In the genomic region with DNA sequence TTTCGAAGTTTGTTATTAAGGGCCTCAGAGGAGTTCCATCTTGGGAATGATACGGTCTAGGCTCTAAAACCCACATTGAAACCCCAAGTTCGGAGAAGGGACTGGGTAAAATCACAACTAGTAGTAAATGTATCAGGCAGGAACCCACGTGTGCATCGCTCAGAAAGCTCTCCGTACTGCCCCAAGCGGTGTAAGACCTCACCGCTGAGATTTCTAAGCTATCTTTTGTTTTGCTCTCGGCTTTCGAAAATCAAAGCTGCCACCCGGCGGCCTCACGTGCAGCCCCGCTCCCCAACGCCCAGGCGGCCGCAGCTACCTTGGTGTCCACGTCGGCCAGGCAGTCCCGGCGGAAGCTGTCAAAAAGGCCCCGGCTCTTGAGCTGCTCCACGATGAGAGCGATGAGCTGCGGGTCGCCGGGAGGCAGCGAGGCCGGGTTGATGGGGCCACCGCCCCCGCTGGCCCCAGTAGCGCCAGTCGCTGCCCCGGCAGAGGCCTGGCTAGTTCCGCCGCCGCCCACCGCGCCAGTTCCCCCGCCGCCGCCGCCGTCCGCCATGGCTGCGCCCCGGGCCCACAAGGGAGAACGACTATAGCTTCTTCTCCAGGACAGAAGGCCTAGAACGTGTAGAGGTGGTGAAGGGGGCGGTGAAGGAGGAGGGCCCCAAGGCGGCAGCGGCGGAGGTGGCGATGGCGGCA, we compare ENCODE assay signal across 8 cellular contexts. TPM values are rescaled to one million over a fixed set of nuclear protein-coding genes. Genes with fewer than 3 reads are reported as not detected.
DNase-seq lines count a peak whose midpoint lies in the region; ATAC-seq and TF ChIP-seq lines count a peak whose summit lies in the region.

No MANE protein-coding gene starts in this region.

- ATAC-seq in GM23338: peak; percentile 70

- TF ChIP-seq CTCF in GM23338 (conservative IDR thresholded peaks at IDR 0.05; ENCODE audit: low read depth in 2 of 2): peak; percentile 44
- TF ChIP-seq CTCF in osteoblast (IDR thresholded peaks at IDR 0.05; ENCODE audit: extremely low read depth, low read depth, low read length): peak; percentile 76
- peak; percentile 48 to 69 (median 49) for TF ChIP-seq CTCF in testis (IDR thresholded peaks at IDR 0.05)

- CTCF ChIA-PET in activated naive CD4-positive, alpha-beta T cell treated with anti-CD3 and anti-CD28 coated beads for 36 hours (lab: Charles Lee): interaction anchor here (0.7 to 4.7 kb wide), 18 partner anchors 8 to 701 kb away, joined by 3 to 57 read pairs (median 4); a partner anchor contains a TSS

- H3K27me3 ChIP-seq in GM23338 (ENCODE audit: insufficient read depth): no peaks in the 10 kb centered on the region
- H3K27me3 ChIP-seq in SJSA1 (replicated peaks): no peaks in the 10 kb centered on the region
- no peaks in the 10 kb centered on the region for H3K27me3 ChIP-seq in osteoblast (ENCODE audit: insufficient read depth, low read length)
- no peaks in the 10 kb centered on the region for H3K27me3 ChIP-seq in testis

- H3F3A ChIP-seq in GM23338 (replicated peaks; ENCODE audit: low read depth): no peaks in the 10 kb centered on the region

- peak overlapping the region; percentile 96 for H3K27ac Mint-ChIP-seq in GM23338
- peak overlapping the region; percentile 93 for H3K27ac Mint-ChIP-seq in activated naive CD4-positive, alpha-beta T cell treated with anti-CD3 and anti-CD28 coated beads for 36 hours

- intact Hi-C loops in activated naive CD4-positive, alpha-beta T cell treated with anti-CD3 and anti-CD28 coated beads for 36 hours (cut with micrococcal nuclease): loop anchor here (1.0 to 5.0 kb wide), 8 partner anchors 166 to 1862 kb away; a partner anchor contains a TSS
- intact Hi-C loops in testis (cut with DNase I; ENCODE audit: low total_unique reads): loop anchor here (5.0 kb wide), 1 partner anchor 356 kb away; no protein-coding TSS in a partner anchor

- H3K4me2 ChIP-seq in GM23338 (peak overlapping the region; percentile 88), osteoblast (ENCODE audit: insufficient read depth, low read length) (peak overlapping the region; percentile 84)

- H3K4me1 ChIP-seq in ES-I3 (ENCODE audit: insufficient read depth, low read length): peaks cover 12% of the 10 kb centered on the region; the same call in 1 of the 2 replicates
- H3K4me1 ChIP-seq in GM23338 (ENCODE audit: insufficient read depth): peaks cover 29% of the 10 kb centered on the region
- H3K4me1 ChIP-seq in SJSA1 (replicated peaks): peaks cover 22% of the 10 kb centered on the region
- peaks cover 30% of the 10 kb centered on the region for H3K4me1 ChIP-seq in osteoblast (ENCODE audit: insufficient read depth, low read length)
- H3K4me1 ChIP-seq in testis: peaks cover 29% of the 10 kb centered on the region

- H2AFZ ChIP-seq in GM23338 (no peak overlapping the region), osteoblast (ENCODE audit: low read length) (peak overlapping the region; percentile 52)

- peaks cover 14% of the 10 kb centered on the region for H3K36me3 ChIP-seq in ES-I3 (ENCODE audit: insufficient read depth, low read length)
- H3K36me3 ChIP-seq in GM23338 (ENCODE audit: insufficient read depth): peaks cover 18% of the 10 kb centered on the region; the same call in 1 of the 2 replicates
- peaks cover 48% of the 10 kb centered on the region for H3K36me3 ChIP-seq in SJSA1
- peaks cover 19% of the 10 kb centered on the region for H3K36me3 ChIP-seq in osteoblast (ENCODE audit: insufficient read depth, low read length)
- no peaks in the 10 kb centered on the region for H3K36me3 ChIP-seq in testis (ENCODE audit: low read depth, missing control alignments)

- H4K20me1 ChIP-seq in GM23338 (replicated peaks; ENCODE audit: insufficient read depth) (peaks cover 36% of the 10 kb centered on the region), osteoblast (ENCODE audit: insufficient read depth, low read length) (peaks cover 38% of the 10 kb centered on the region)

- H3K4me3 Mint-ChIP-seq in GM23338: peak overlapping the region; percentile 97
- H3K4me3 Mint-ChIP-seq in activated naive CD4-positive, alpha-beta T cell treated with anti-CD3 and anti-CD28 coated beads for 36 hours: peak overlapping the region; percentile 95

- peak overlapping the region; percentile 91 for H3K9ac ChIP-seq in ES-I3 (ENCODE audit: low read depth, low read length)

- peaks cover 4% of the 10 kb centered on the region for H3K27me3 Mint-ChIP-seq in GM23338 (ENCODE audit: insufficient read depth, low read depth, poor library complexity)
- H3K27me3 Mint-ChIP-seq in activated naive CD4-positive, alpha-beta T cell treated with anti-CD3 and anti-CD28 coated beads for 36 hours (ENCODE audit: low read depth): no peaks in the 10 kb centered on the region

- H3K79me2 ChIP-seq in GM23338 (replicated peaks; ENCODE audit: insufficient read depth) (peaks cover 51% of the 10 kb centered on the region), osteoblast (ENCODE audit: insufficient read depth, low read length) (peaks cover 53% of the 10 kb centered on the region)

- DNase-seq in GM23338 (ENCODE audit: low spot score): peak; percentile 87
- peak; percentile 90 to 95 for DNase-seq in Kasumi-1 (lab: John Stamatoyannopoulos, UW)
- peak; percentile 82 to 84 for DNase-seq in SJSA1 (ENCODE audit: low read depth in 1 of 2, low spot score in 2 of 2)
- peak; percentile 83 for DNase-seq in activated naive CD4-positive, alpha-beta T cell treated with anti-CD3 and anti-CD28 coated beads for 36 hours
- DNase-seq in germinal center (ENCODE audit: low spot score): peak; percentile 80
- peak; percentile 94 for DNase-seq in osteoblast (ENCODE audit: insufficient read length, low spot score, missing footprints)
- peak; percentile 83 for DNase-seq in testis

- H3K4me3 ChIP-seq in GM23338 (peak overlapping the region; percentile 73), SJSA1 (peak overlapping the region; percentile 90), osteoblast (ENCODE audit: insufficient read depth, low read length) (peak overlapping the region; percentile 88), testis (peak overlapping the region; percentile 95 to 99)

- no peaks in the 10 kb centered on the region for H3K9me3 Mint-ChIP-seq in GM23338
- H3K9me3 Mint-ChIP-seq in activated naive CD4-positive, alpha-beta T cell treated with anti-CD3 and anti-CD28 coated beads for 36 hours: no peaks in the 10 kb centered on the region

- TF ChIP-seq POLR2A in testis (IDR thresholded peaks at IDR 0.05): no peak

- peaks cover 28% of the 10 kb centered on the region for H3K36me3 Mint-ChIP-seq in GM23338 (ENCODE audit: low read depth)
- H3K36me3 Mint-ChIP-seq in activated naive CD4-positive, alpha-beta T cell treated with anti-CD3 and anti-CD28 coated beads for 36 hours (ENCODE audit: low read depth): peaks cover 24% of the 10 kb centered on the region

- 1% methylated on average over 12 to 49 of the region's 55 CpGs for WGBS in testis, 2 donors

- H3K27ac ChIP-seq in GM23338 (ENCODE audit: low read depth) (peak overlapping the region; percentile 81), SJSA1 (peak overlapping the region; percentile 95), osteoblast (ENCODE audit: low read depth, low read length) (peak overlapping the region; percentile 85), testis (peak overlapping the region; percentile 96 to 97)

- no peaks in the 10 kb centered on the region for H3K9me2 ChIP-seq in GM23338 (ENCODE audit: insufficient read depth)

- no peaks in the 10 kb centered on the region for H3K9me3 ChIP-seq in ES-I3 (ENCODE audit: control insufficient read depth, insufficient read depth, low read length)
- H3K9me3 ChIP-seq in SJSA1 (replicated peaks): no peaks in the 10 kb centered on the region
- H3K9me3 ChIP-seq in osteoblast (ENCODE audit: low read depth, low read length): no peaks in the 10 kb centered on the region
- no peaks in the 10 kb centered on the region for H3K9me3 ChIP-seq in testis

- H3K4me1 Mint-ChIP-seq in GM23338: peaks cover 51% of the 10 kb centered on the region
- peaks cover 48% of the 10 kb centered on the region for H3K4me1 Mint-ChIP-seq in activated naive CD4-positive, alpha-beta T cell treated with anti-CD3 and anti-CD28 coated beads for 36 hours (ENCODE audit: low read depth)

TF ChIP-seq in GM23338, 12 proteins besides CTCF, POLR2A, EP300 and RAD21 (continues in another document):
- TF ChIP-seq EZH2phosphoT487 (IDR thresholded peaks at IDR 0.05; ENCODE audit: unreplicated experiment) (no peak), POLR2AphosphoS5 (IDR thresholded peaks at IDR 0.05; ENCODE audit: low read depth) (peak; percentile 14; the same call in 1 of the 2 replicates)
- TF ChIP-seq, protein P1, sequence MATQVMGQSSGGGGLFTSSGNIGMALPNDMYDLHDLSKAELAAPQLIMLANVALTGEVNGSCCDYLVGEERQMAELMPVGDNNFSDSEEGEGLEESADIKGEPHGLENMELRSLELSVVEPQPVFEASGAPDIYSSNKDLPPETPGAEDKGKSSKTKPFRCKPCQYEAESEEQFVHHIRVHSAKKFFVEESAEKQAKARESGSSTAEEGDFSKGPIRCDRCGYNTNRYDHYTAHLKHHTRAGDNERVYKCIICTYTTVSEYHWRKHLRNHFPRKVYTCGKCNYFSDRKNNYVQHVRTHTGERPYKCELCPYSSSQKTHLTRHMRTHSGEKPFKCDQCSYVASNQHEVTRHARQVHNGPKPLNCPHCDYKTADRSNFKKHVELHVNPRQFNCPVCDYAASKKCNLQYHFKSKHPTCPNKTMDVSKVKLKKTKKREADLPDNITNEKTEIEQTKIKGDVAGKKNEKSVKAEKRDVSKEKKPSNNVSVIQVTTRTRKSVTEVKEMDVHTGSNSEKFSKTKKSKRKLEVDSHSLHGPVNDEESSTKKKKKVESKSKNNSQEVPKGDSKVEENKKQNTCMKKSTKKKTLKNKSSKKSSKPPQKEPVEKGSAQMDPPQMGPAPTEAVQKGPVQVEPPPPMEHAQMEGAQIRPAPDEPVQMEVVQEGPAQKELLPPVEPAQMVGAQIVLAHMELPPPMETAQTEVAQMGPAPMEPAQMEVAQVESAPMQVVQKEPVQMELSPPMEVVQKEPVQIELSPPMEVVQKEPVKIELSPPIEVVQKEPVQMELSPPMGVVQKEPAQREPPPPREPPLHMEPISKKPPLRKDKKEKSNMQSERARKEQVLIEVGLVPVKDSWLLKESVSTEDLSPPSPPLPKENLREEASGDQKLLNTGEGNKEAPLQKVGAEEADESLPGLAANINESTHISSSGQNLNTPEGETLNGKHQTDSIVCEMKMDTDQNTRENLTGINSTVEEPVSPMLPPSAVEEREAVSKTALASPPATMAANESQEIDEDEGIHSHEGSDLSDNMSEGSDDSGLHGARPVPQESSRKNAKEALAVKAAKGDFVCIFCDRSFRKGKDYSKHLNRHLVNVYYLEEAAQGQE (IDR thresholded peaks at IDR 0.05; ENCODE audit: unreplicated experiment): no peak

RNA-seq across cellular contexts. Expression of a gene that starts 0.4 kb away (rescaled TPM):
- 135 and 141 TPM in 2 replicates for total RNA-seq in GM23338 (2014; rRNA removed; shearing (Covaris generic))
- 92.7 and 94.7 TPM in 2 replicates for polyA plus RNA-seq in GM23338 (2016; fragmentation: Nextera tagmentation; extraction: Ambion mirVana)
- total RNA-seq in SJSA1 (2014; rRNA removed; shearing (Covaris generic)): 112 and 128 TPM in 2 replicates
- total RNA-seq in activated naive CD4-positive, alpha-beta T cell treated with anti-CD3 and anti-CD28 coated beads for 36 hours: 10 to 100 TPM; 35.3 to 36.9 TPM
- 90.5 and 91.6 TPM in 2 replicates for total RNA-seq in osteoblast
- total RNA-seq in testis: 10 to 100 TPM; 59.4 to 70.1 TPM
- polyA plus RNA-seq in testis (ENCODE audit: insufficient read depth, low read depth, low replicate concordance): 88.1 TPM

Comparison
In these comparisons a context has a peak if more than half of its experiments do, and no peak if none do; other contexts are left out.
1. Peak in every context shown above with its lines: DNase-seq, ATAC-seq, H3K4me3 ChIP-seq and H3K27ac ChIP-seq.